ENCODE assay signal across 27 cellular contexts in genomic region chr2:119856469-119856901, GRCh38.
A peak's percentile ranks its signal among the peaks of the same experiment; 100 is the strongest.
DNase-seq lines count a peak whose midpoint lies in the region; ATAC-seq and TF ChIP-seq lines count a peak whose summit lies in the region.
"Had no signal": no experiment of that assay in that cellular context is flagged by ENCODE, and none has a peak within 500 bp of the region (broad histone marks: within the 10 kb centered on the region; RNA-seq: fewer than 3 reads in every experiment).

No MANE protein-coding gene starts in this region.

- peaks cover 24% of the 10 kb centered on the region for H3K4me1 ChIP-seq in GM23338 (ENCODE audit: insufficient read depth)
- peaks cover 26% of the 10 kb centered on the region for H3K4me1 ChIP-seq in PC-9 (replicated peaks; ENCODE audit: insufficient read depth)
- H3K4me1 ChIP-seq: colonic mucosa, upper lobe of right lung had no signal

- DNase-seq in NCI-H1417 (lab: John Stamatoyannopoulos, UW), result peak in 2 of 3 experiments; percentile 11 to 78
- DNase-seq in NCI-H1417 treated with DMSO at 0.1 percent for 48 hours (lab: John Stamatoyannopoulos, UW), result no peak
- no peak for DNase-seq in GM23338 (ENCODE audit: low spot score)
- peak in 1 of 2 experiments; percentile 78 for DNase-seq in PC-9
- DNase-seq in epithelial cell of prostate (ENCODE audit: low read depth, low spot score), result no peak
- no peak for DNase-seq in SW480 (ENCODE audit: low spot score)
- DNase-seq in effector memory CD8-positive, alpha-beta T cell, result no peak
- no peak for DNase-seq in cerebellar nuclear complex (lab: John Stamatoyannopoulos, UW)
- DNase-seq: 8988T; activated CD4-positive, CD25-positive, alpha-beta regulatory T cell treated with anti-CD3 and anti-CD28 coated beads, Interleukin-2, amount 50 U/mL, for 72 hours; activated CD8-positive, alpha-beta T cell treated with anti-CD3 and anti-CD28 coated beads, Interleukin-2, amount 10 ng/mL, durations not matched to agents 7 days and 5 days; activated gamma-delta T cell treated with Interleukin-2 at 50 U/mL for 16 hours; activated T-cell treated with anti-CD3 and anti-CD28 coated beads for 4 hours; adrenal gland; CD4-positive, alpha-beta memory T cell; colonic mucosa; DMS153; effector memory CD4-positive, alpha-beta T cell; GF-D8; HCEC 1CT; islet precursor cell; natural killer cell; NCI-H1105 treated with DMSO at 0.1 percent for 48 hours; NCI-H2107; NCI-H524 treated with DMSO at 0.1 percent for 48 hours; T1000; upper lobe of right lung had no signal

- CTCF ChIA-PET in PC-9 (lab: Charles Lee), result no interaction called here

- H3K9me3 ChIP-seq in PC-9 (ENCODE audit: insufficient read depth, low read depth), result peaks cover 18% of the 10 kb centered on the region
- H3K9me3 ChIP-seq: adrenal gland, colonic mucosa had no signal

- no peak overlapping the region for H3K4me3 Mint-ChIP-seq in GM23338
- H3K4me3 Mint-ChIP-seq in effector memory CD8-positive, alpha-beta T cell, result no peak overlapping the region
- H3K4me3 Mint-ChIP-seq: activated CD8-positive, alpha-beta T cell treated with anti-CD3 and anti-CD28 coated beads, Interleukin-2, amount 10 ng/mL, durations not matched to agents 7 days and 5 days; CD4-positive, alpha-beta memory T cell; natural killer cell had no signal

- H3K36me3 ChIP-seq in GM23338 (ENCODE audit: insufficient read depth) (peaks cover 15% of the 10 kb centered on the region; the same call in 1 of the 2 replicates), PC-9 (ENCODE audit: low read depth) (peaks cover 13% of the 10 kb centered on the region)
- H3K36me3 ChIP-seq: adrenal gland, colonic mucosa, upper lobe of right lung had no signal

- POLR2A ChIA-PET in PC-9 (lab: Charles Lee; ENCODE audit: unreplicated experiment), result no interaction called here

- TF ChIP-seq CTCF in GM23338 (conservative IDR thresholded peaks at IDR 0.05; ENCODE audit: low read depth in 2 of 2) (no peak), PC-9 (conservative IDR thresholded peaks at IDR 0.05) (no peak)

- intact Hi-C loops in PC-9 (cut with micrococcal nuclease; ENCODE audit: unreplicated experiment), result no loop called here

- peaks cover 44% of the 10 kb centered on the region for H3K4me1 Mint-ChIP-seq in GM23338
- peaks cover 21 to 61% of the 10 kb centered on the region in 2 donors for H3K4me1 Mint-ChIP-seq in effector memory CD8-positive, alpha-beta T cell (ENCODE audit: low read depth in 2 of 2)

- H3K4me3 ChIP-seq in GM23338 (no peak overlapping the region), PC-9 (no peak overlapping the region)
- H3K4me3 ChIP-seq: adrenal gland, colonic mucosa, upper lobe of right lung had no signal

- H3K27me3 Mint-ChIP-seq in GM23338 (ENCODE audit: insufficient read depth, low read depth, poor library complexity), result peaks cover 7% of the 10 kb centered on the region
- no peaks in the 10 kb centered on the region for H3K27me3 Mint-ChIP-seq in effector memory CD8-positive, alpha-beta T cell
- H3K27me3 Mint-ChIP-seq: CD4-positive, alpha-beta memory T cell had no signal

- H3K27ac ChIP-seq in GM23338 (ENCODE audit: low read depth) (0 out of 2 replicates have a peak overlapping the region, but pooled peaks have one; percentile 9), PC-9 (no peak overlapping the region; the same call in none of the 2 replicates), epithelial cell of prostate (peak overlapping the region; percentile 4)
- H3K27ac ChIP-seq: adrenal gland, colonic mucosa, upper lobe of right lung had no signal

- no peak overlapping the region for H3K4me2 ChIP-seq in GM23338
- H3K4me2 ChIP-seq in PC-9, result peak overlapping the region; percentile 41

- no peak overlapping the region for H3K27ac Mint-ChIP-seq in GM23338
- no peak overlapping the region for H3K27ac Mint-ChIP-seq in effector memory CD8-positive, alpha-beta T cell
- H3K27ac Mint-ChIP-seq: activated CD8-positive, alpha-beta T cell treated with anti-CD3 and anti-CD28 coated beads, Interleukin-2, amount 10 ng/mL, durations not matched to agents 7 days and 5 days had no signal

- H3F3A ChIP-seq in GM23338 (replicated peaks; ENCODE audit: low read depth), result no peaks in the 10 kb centered on the region
- peaks cover 8% of the 10 kb centered on the region; the same call in 1 of the 2 replicates for H3F3A ChIP-seq in PC-9 (ENCODE audit: insufficient read depth, low read depth)

- no TSS peak for BruUV-seq in PC-9 (replicated peaks; lab: Mats Ljungman, UMichigan)

- H3K79me2 ChIP-seq in GM23338 (replicated peaks; ENCODE audit: insufficient read depth) (peaks cover 99% of the 10 kb centered on the region), PC-9 (ENCODE audit: low read depth) (peaks cover 86% of the 10 kb centered on the region)

- no peak overlapping the region for H2AFZ ChIP-seq in GM23338
- H2AFZ ChIP-seq in PC-9, result no peak overlapping the region

- peaks cover 24% of the 10 kb centered on the region for H3K9me3 Mint-ChIP-seq in GM23338
- peaks cover 5 to 8% of the 10 kb centered on the region in 2 donors for H3K9me3 Mint-ChIP-seq in effector memory CD8-positive, alpha-beta T cell

- H3K9me2 ChIP-seq in GM23338 (ENCODE audit: insufficient read depth) (peaks cover 10% of the 10 kb centered on the region; the same call in 1 of the 2 replicates), PC-9 (ENCODE audit: insufficient read depth) (no peaks in the 10 kb centered on the region)

- ATAC-seq in GM23338, result no peak
- no peak for ATAC-seq in effector memory CD8-positive, alpha-beta T cell (replicated peaks)
- ATAC-seq: activated CD8-positive, alpha-beta T cell treated with anti-CD3 and anti-CD28 coated beads, Interleukin-2, amount 10 ng/mL, durations not matched to agents 7 days and 5 days; natural killer cell; upper lobe of right lung had no signal

- H3K36me3 Mint-ChIP-seq in GM23338 (ENCODE audit: low read depth), result peaks cover 38% of the 10 kb centered on the region
- peaks cover 4% of the 10 kb centered on the region for H3K36me3 Mint-ChIP-seq in effector memory CD8-positive, alpha-beta T cell (ENCODE audit: insufficient read depth)

- peaks cover 7% of the 10 kb centered on the region for H4K20me1 ChIP-seq in GM23338 (replicated peaks; ENCODE audit: insufficient read depth)
- 0 out of 2 replicates have a peak, but pooled peaks cover 6% of the 10 kb centered on the region for H4K20me1 ChIP-seq in PC-9 (ENCODE audit: insufficient read depth)

- no peaks in the 10 kb centered on the region for H3K27me3 ChIP-seq in GM23338 (ENCODE audit: insufficient read depth)
- H3K27me3 ChIP-seq in PC-9 (ENCODE audit: insufficient read depth, low read depth), result no peaks in the 10 kb centered on the region
- H3K27me3 ChIP-seq: adrenal gland, colonic mucosa, upper lobe of right lung had no signal

TF ChIP-seq in GM23338, 12 proteins besides CTCF, POLR2A, EP300 and RAD21 (continues in another document):
- TF ChIP-seq STAT1 (IDR thresholded peaks at IDR 0.05; ENCODE audit: unreplicated experiment) (no peak), POLR2AphosphoS5 (IDR thresholded peaks at IDR 0.05; ENCODE audit: low read depth) (no peak), EZH2phosphoT487 (IDR thresholded peaks at IDR 0.05; ENCODE audit: unreplicated experiment) (no peak), NANOG (IDR thresholded peaks at IDR 0.05; ENCODE audit: borderline replicate concordance) (no peak), CREB1 (CRISPR knock-in tag; IDR thresholded peaks at IDR 0.05; ENCODE audit: low read depth) (no peak), ZNF114 (CRISPR knock-in tag; IDR thresholded peaks at IDR 0.05) (no peak), EZH2 (IDR thresholded peaks at IDR 0.05; ENCODE audit: low read depth, unreplicated experiment) (no peak), REST (IDR thresholded peaks at IDR 0.05; ENCODE audit: unreplicated experiment) (no peak), JUNB (IDR thresholded peaks at IDR 0.05; ENCODE audit: unreplicated experiment) (no peak), ZNF331 (CRISPR knock-in tag; IDR thresholded peaks at IDR 0.05; ENCODE audit: low read depth) (no peak), ETS1 (IDR thresholded peaks at IDR 0.05) (no peak)

Comparison
In these comparisons a context has a peak if more than half of its experiments do, and no peak if none do; other contexts are left out.
1. DNase-seq: peak in NCI-H1417 (2 of 3); none in NCI-H1417 treated with DMSO at 0.1 percent for 48 hours (single experiment), GM23338 (single experiment), epithelial cell of prostate (single experiment), SW480 (single experiment), effector memory CD8-positive, alpha-beta T cell (0 of 3) and cerebellar nuclear complex (0 of 2).